8 cellular contexts compared by ENCODE assay signal in the genomic region with DNA sequence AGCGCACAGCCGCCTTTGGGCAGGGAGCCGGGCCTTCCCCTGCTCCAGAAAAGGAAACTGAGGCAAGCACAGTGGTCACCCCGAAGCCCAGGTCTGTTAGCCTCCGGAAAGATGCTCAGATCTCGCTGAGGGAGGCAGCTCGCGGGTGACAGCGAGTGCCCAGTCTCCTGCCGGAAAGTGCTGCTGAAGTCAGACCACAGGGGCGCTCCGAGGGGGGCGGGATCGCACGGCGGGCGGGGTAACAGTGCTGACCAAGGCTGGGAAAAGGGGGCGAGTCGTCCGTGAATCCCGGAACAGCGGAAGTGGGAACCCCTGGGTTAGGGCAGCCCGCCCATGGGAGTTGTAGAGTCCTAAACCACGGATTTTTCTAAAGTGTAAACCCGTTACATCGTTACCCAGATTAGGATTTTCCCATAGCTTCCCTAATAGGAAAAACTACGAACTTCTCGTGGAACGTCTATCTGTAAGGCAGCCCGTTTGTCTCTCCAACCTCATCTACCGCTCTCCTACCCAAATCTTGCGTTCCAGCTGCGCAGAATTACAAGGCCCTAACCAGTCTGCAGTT. TPM values are rescaled to one million over a fixed set of nuclear protein-coding genes. Genes with fewer than 3 reads are reported as not detected.
A peak's percentile ranks its signal among the peaks of the same experiment; 100 is the strongest.
DNase-seq lines count a peak whose midpoint lies in the region; ATAC-seq, FAIRE-seq and TF ChIP-seq lines count a peak whose summit lies in the region.

No MANE protein-coding gene starts in this region.

- H3K27me3 Mint-ChIP-seq in mesothelial cell of epicardium (ENCODE audit: low read depth), result no peaks in the 10 kb centered on the region

- intact Hi-C loops in endothelial cell of umbilical vein (cut with micrococcal nuclease), result loop anchor here (2.0 kb wide), 1 partner anchor 32 kb away; the partner anchor contains the start of gene PTPRA

- POLR2A ChIA-PET in endothelial cell of umbilical vein (lab: Charles Lee), result no interaction called here

- H3K36me3 Mint-ChIP-seq in mesothelial cell of epicardium, result peaks cover 6% of the 10 kb centered on the region

- CTCF ChIA-PET in endothelial cell of umbilical vein (lab: Charles Lee), result interaction anchor here (1.2 to 2.4 kb wide), 3 partner anchors 11 to 88 kb away, joined by 3 to 15 read pairs (median 4); no protein-coding TSS in a partner anchor

- dilution Hi-C loops in endothelial cell of umbilical vein (cut with MboI; ENCODE audit: extremely low pct_ligation_motif_present, low sequenced_read_pairs), result no loop called here

- DNase-seq in DMS79 treated with DMSO at 0.1 percent for 48 hours (lab: John Stamatoyannopoulos, UW) (peak; percentile 10), DMS79 (lab: John Stamatoyannopoulos, UW) (no peak), HuH-7.5 (ENCODE audit: low spot score) (peak; percentile 86), endothelial cell of umbilical vein (ENCODE audit: low read depth, low spot score) (peak; percentile 59), mesothelial cell of epicardium (ENCODE audit: low spot score in 2 of 2, unreplicated experiment in 2 of 2) (peak in 1 of 2 experiments; percentile 63), substantia nigra (lab: John Stamatoyannopoulos, UW) (peak in 25 of 49 donors; percentile 14 to 69 (median 52))
- peak; percentile 15 for DNase-seq in activated CD4-positive, alpha-beta T cell treated with anti-CD3 and anti-CD28 coated beads for 1 hour

- no peak for TF ChIP-seq CTCF in endothelial cell of umbilical vein (IDR thresholded peaks at IDR 0.05; ENCODE audit: extremely low read depth in 1 of 2, insufficient read depth in 1 of 2, low read depth in 1 of 2, low read length in 2 of 2)
- TF ChIP-seq CTCF in mesothelial cell of epicardium (IDR thresholded peaks at IDR 0.05; ENCODE audit: unreplicated experiment), result no peak

- H3K27me3 ChIP-seq in endothelial cell of umbilical vein (ENCODE audit: control insufficient read depth in 2 of 2, insufficient read depth in 2 of 2, low read length in 2 of 2), result no peaks in the 10 kb centered on the region

- peak; percentile 47 for ATAC-seq in GM21723 (IDR thresholded peaks at IDR 0.05; ENCODE audit: unreplicated experiment)

- H3K9me3 ChIP-seq in endothelial cell of umbilical vein (replicated peaks; ENCODE audit: control insufficient read depth, insufficient read depth, low read length), result no peaks in the 10 kb centered on the region

- H4K20me1 ChIP-seq in endothelial cell of umbilical vein (replicated peaks; ENCODE audit: control insufficient read depth, extremely low read depth, insufficient read depth, low read length), result no peaks in the 10 kb centered on the region

- H3K4me1 Mint-ChIP-seq in mesothelial cell of epicardium, result peaks cover 18% of the 10 kb centered on the region

- BruUV-seq in endothelial cell of umbilical vein (replicated peaks; lab: Mats Ljungman, UMichigan), result TSS peak; percentile 61

- H3K4me3 ChIP-seq in endothelial cell of umbilical vein (replicated peaks in 1 of 3; ENCODE audit: insufficient read depth in 1 of 3, low read depth in 1 of 3, low read length in 3 of 3), result peak overlapping the region; percentile 80 to 92 (median 81)

- H2AFZ ChIP-seq in endothelial cell of umbilical vein (ENCODE audit: low read depth, low read length), result peak overlapping the region; percentile 93

- H3K79me2 ChIP-seq in endothelial cell of umbilical vein (ENCODE audit: control insufficient read depth, insufficient read depth, low read length), result peaks cover 3% of the 10 kb centered on the region

- peak; percentile 62 for FAIRE-seq in endothelial cell of umbilical vein (lab: Jason Lieb, UNC)

- H3K9ac ChIP-seq in endothelial cell of umbilical vein (replicated peaks; ENCODE audit: extremely low read depth, insufficient read depth, low read length), result peak overlapping the region; percentile 56

- H3K27ac Mint-ChIP-seq in mesothelial cell of epicardium, result peak overlapping the region; percentile 47

- no peaks in the 10 kb centered on the region for H3K9me3 Mint-ChIP-seq in mesothelial cell of epicardium

- H3K4me3 Mint-ChIP-seq in mesothelial cell of epicardium, result peak overlapping the region; percentile 83

- H3K27ac ChIP-seq in endothelial cell of umbilical vein (ENCODE audit: insufficient read depth, low read depth, low read length), result peak overlapping the region; percentile 16
- H3K27ac ChIP-seq in substantia nigra (ENCODE audit: low read depth, low read length, poor library complexity, severe bottlenecking), result peak overlapping the region; percentile 30

- peak overlapping the region; percentile 94 for H3K4me2 ChIP-seq in endothelial cell of umbilical vein (ENCODE audit: insufficient read depth, low read length)

- no peaks in the 10 kb centered on the region for H3K9me1 ChIP-seq in endothelial cell of umbilical vein (replicated peaks; ENCODE audit: control insufficient read depth, extremely low read depth, insufficient read depth, low read length)

- H3K4me1 ChIP-seq in endothelial cell of umbilical vein (ENCODE audit: control insufficient read depth, extremely low read depth, insufficient read depth, low read length), result peaks cover 4% of the 10 kb centered on the region

- peaks cover 0 to 2% of the 10 kb centered on the region in 2 experiments for H3K36me3 ChIP-seq in endothelial cell of umbilical vein (ENCODE audit: control insufficient read depth in 2 of 2, extremely low read depth in 1 of 2, insufficient read depth in 2 of 2, low read length in 2 of 2)

- no peak for TF ChIP-seq POLR2A in endothelial cell of umbilical vein (IDR thresholded peaks at IDR 0.05; ENCODE audit: low read depth, low read length)

TF ChIP-seq in endothelial cell of umbilical vein, 7 proteins besides CTCF, POLR2A, EP300 and RAD21:
- TF ChIP-seq MAX (IDR thresholded peaks at IDR 0.05; ENCODE audit: insufficient read depth, insufficient read length), result no peak
- no peak for TF ChIP-seq JUN (IDR thresholded peaks at IDR 0.05; ENCODE audit: borderline replicate concordance, insufficient read depth, insufficient read length, low read depth)
TF ChIP-seq in endothelial cell of umbilical vein: peak in this region for 0.

RNA-seq across cellular contexts. Expression of gene VPS16, which starts 0.5 kb away (rescaled TPM):
- total RNA-seq in endothelial cell of umbilical vein (35.8 and 42.3 TPM in 2 replicates), mesothelial cell of epicardium (46.0 to 51.6 TPM (median 47.7 TPM) in 3 replicates)
- 37.6 and 37.8 TPM in 2 replicates for polyA plus RNA-seq in endothelial cell of umbilical vein
- 28.7 and 30.0 TPM in 2 replicates for polyA plus RNA-seq in endothelial cell of umbilical vein (2011; cell fraction: cytosol; rRNA removed)
- polyA plus RNA-seq in endothelial cell of umbilical vein (2011; cell fraction: nucleus; rRNA removed), result 188 and 207 TPM in 2 replicates
- 32.0 and 42.4 TPM in 2 replicates for polyA plus RNA-seq in endothelial cell of umbilical vein (2012)
- polyA minus RNA-seq in endothelial cell of umbilical vein, result 37.3 and 42.6 TPM in 2 replicates
- 12.2 TPM for polyA minus RNA-seq in endothelial cell of umbilical vein (2011; cell fraction: cytosol; rRNA and poly(A)+ RNA removed)
- 27.5 and 28.1 TPM in 2 replicates for polyA minus RNA-seq in endothelial cell of umbilical vein (2011; cell fraction: nucleus; rRNA and poly(A)+ RNA removed)

RNA-seq across cellular contexts. Expression of gene PCED1A, which starts 0.6 kb away (rescaled TPM):
- total RNA-seq in endothelial cell of umbilical vein (18.7 and 20.1 TPM in 2 replicates), mesothelial cell of epicardium (108 to 113 TPM (median 108 TPM) in 3 replicates)
- 32.0 and 37.6 TPM in 2 replicates for polyA plus RNA-seq in endothelial cell of umbilical vein
- polyA plus RNA-seq in endothelial cell of umbilical vein (2011; cell fraction: cytosol; rRNA removed), result 8.2 and 14.7 TPM in 2 replicates
- polyA plus RNA-seq in endothelial cell of umbilical vein (2011; cell fraction: nucleus; rRNA removed), result 118 and 123 TPM in 2 replicates
- 15.9 and 25.5 TPM in 2 replicates for polyA plus RNA-seq in endothelial cell of umbilical vein (2012)
- 5.6 and 10.1 TPM in 2 replicates for polyA minus RNA-seq in endothelial cell of umbilical vein
- 7.9 TPM for polyA minus RNA-seq in endothelial cell of umbilical vein (2011; cell fraction: cytosol; rRNA and poly(A)+ RNA removed)
- polyA minus RNA-seq in endothelial cell of umbilical vein (2011; cell fraction: nucleus; rRNA and poly(A)+ RNA removed), result 12.5 and 14.5 TPM in 2 replicates

RNA-seq across cellular contexts. Expression of gene TMEM239, which starts 24.9 kb away (rescaled TPM):
- total RNA-seq in endothelial cell of umbilical vein, result not detected in 2 replicates
- not detected in 2 replicates for polyA plus RNA-seq in endothelial cell of umbilical vein
- polyA plus RNA-seq in endothelial cell of umbilical vein (2011; cell fraction: cytosol; rRNA removed), result not detected in 2 replicates
- not detected in 2 replicates for polyA plus RNA-seq in endothelial cell of umbilical vein (2011; cell fraction: nucleus; rRNA removed)
- polyA plus RNA-seq in endothelial cell of umbilical vein (2012), result not detected in 2 replicates
- polyA minus RNA-seq in endothelial cell of umbilical vein, result not detected in 2 replicates
- polyA minus RNA-seq in endothelial cell of umbilical vein (2011; cell fraction: cytosol; rRNA and poly(A)+ RNA removed), result not detected
- polyA minus RNA-seq in endothelial cell of umbilical vein (2011; cell fraction: nucleus; rRNA and poly(A)+ RNA removed), result not detected in 2 replicates
- total RNA-seq in mesothelial cell of epicardium, result not detected in 3 replicates

RNA-seq across cellular contexts. Expression of gene C20orf141, which starts 26.3 kb away (rescaled TPM):
- total RNA-seq in endothelial cell of umbilical vein (not detected in 2 replicates), mesothelial cell of epicardium (not detected in 3 replicates)
- not detected in 2 replicates for polyA plus RNA-seq in endothelial cell of umbilical vein
- polyA plus RNA-seq in endothelial cell of umbilical vein (2011; cell fraction: cytosol; rRNA removed), result not detected in 2 replicates
- not detected in 2 replicates for polyA plus RNA-seq in endothelial cell of umbilical vein (2011; cell fraction: nucleus; rRNA removed)
- polyA plus RNA-seq in endothelial cell of umbilical vein (2012), result not detected in 2 replicates
- polyA minus RNA-seq in endothelial cell of umbilical vein, result not detected in 2 replicates
- not detected for polyA minus RNA-seq in endothelial cell of umbilical vein (2011; cell fraction: cytosol; rRNA and poly(A)+ RNA removed)
- not detected in 2 replicates for polyA minus RNA-seq in endothelial cell of umbilical vein (2011; cell fraction: nucleus; rRNA and poly(A)+ RNA removed)

RNA-seq across cellular contexts. Expression of gene PTPRA, which starts 32.2 kb away (rescaled TPM):
- 52.2 and 53.4 TPM in 2 replicates for total RNA-seq in endothelial cell of umbilical vein
- 37.7 and 43.2 TPM in 2 replicates for polyA plus RNA-seq in endothelial cell of umbilical vein
- polyA plus RNA-seq in endothelial cell of umbilical vein (2011; cell fraction: cytosol; rRNA removed), result 51.6 and 58.6 TPM in 2 replicates
- 78.7 and 90.4 TPM in 2 replicates for polyA plus RNA-seq in endothelial cell of umbilical vein (2011; cell fraction: nucleus; rRNA removed)
- polyA plus RNA-seq in endothelial cell of umbilical vein (2012), result 54.1 and 69.6 TPM in 2 replicates
- 52.8 and 54.5 TPM in 2 replicates for polyA minus RNA-seq in endothelial cell of umbilical vein
- 12.7 TPM for polyA minus RNA-seq in endothelial cell of umbilical vein (2011; cell fraction: cytosol; rRNA and poly(A)+ RNA removed)
- polyA minus RNA-seq in endothelial cell of umbilical vein (2011; cell fraction: nucleus; rRNA and poly(A)+ RNA removed), result 36.6 and 66.1 TPM in 2 replicates
- total RNA-seq in mesothelial cell of epicardium, result 62.5 to 67.0 TPM (median 65.2 TPM) in 3 replicates
